Comparison of ENCODE assay signal across 26 cellular contexts in the genomic region with DNA sequence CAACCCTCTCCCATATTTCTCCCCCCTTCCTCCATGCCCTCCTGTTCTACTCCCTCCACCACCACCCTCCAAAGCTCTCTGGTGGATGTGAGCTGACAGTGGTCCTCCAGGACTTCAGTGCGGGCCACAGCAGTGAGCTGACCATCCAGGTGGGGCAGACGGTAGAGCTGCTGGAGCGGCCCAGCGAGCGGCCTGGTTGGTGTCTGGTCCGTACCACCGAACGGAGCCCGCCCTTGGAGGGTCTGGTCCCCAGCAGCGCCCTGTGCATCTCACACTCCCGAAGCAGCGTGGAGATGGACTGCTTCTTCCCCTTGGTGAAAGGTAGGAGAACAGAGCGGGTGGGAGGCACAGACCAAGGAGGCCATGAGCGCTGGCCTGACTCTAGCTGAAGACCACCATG.
"Had no signal": no experiment of that assay in that cellular context is flagged by ENCODE, and none has a peak within 500 bp of the region (broad histone marks: within the 10 kb centered on the region; RNA-seq: fewer than 3 reads in every experiment).

No MANE protein-coding gene starts in this region.

- ATAC-seq: activated CD4-positive, alpha-beta T cell treated with anti-CD3 and anti-CD28 coated beads for 36 hours; activated CD8-positive, alpha-beta memory T cell treated with anti-CD3 and anti-CD28 coated beads, Interleukin-2, amount 10 ng/mL, durations not matched to agents 7 days and 5 days; activated CD8-positive, alpha-beta T cell treated with anti-CD3 and anti-CD28 coated beads, Interleukin-2, amount 10 ng/mL, durations not matched to agents 7 days and 5 days; activated naive CD4-positive, alpha-beta T cell treated with anti-CD3 and anti-CD28 coated beads, Interleukin-2, amount 50 U/mL, for 72 hours; gastroesophageal sphincter; T-helper 17 cell had no signal

- DNase-seq: activated CD4-positive, alpha-beta memory T cell treated with anti-CD3 and anti-CD28 coated beads for 36 hours; activated CD4-positive, alpha-beta T cell treated with anti-CD3 and anti-CD28 coated beads for 36 hours; activated CD4-positive, alpha-beta T cell treated with anti-CD3 and anti-CD28 coated beads, Interleukin-2, amount 10 ng/mL, durations not matched to agents 24 days and 14 days; activated CD4-positive, CD25-positive, alpha-beta regulatory T cell; activated CD4-positive, CD25-positive, alpha-beta regulatory T cell treated with anti-CD3 and anti-CD28 coated beads, Interleukin-2, amount 50 U/mL, for 72 hours; activated CD8-positive, alpha-beta memory T cell treated with anti-CD3 and anti-CD28 coated beads, Interleukin-2, amount 10 ng/mL, durations not matched to agents 7 days and 5 days; activated CD8-positive, alpha-beta memory T cell treated with anti-CD3 and anti-CD28 coated beads, Interleukin-2, amount 50 U/mL, for 4 hours; activated CD8-positive, alpha-beta T cell treated with anti-CD3 and anti-CD28 coated beads, Interleukin-2, amount 10 ng/mL, durations not matched to agents 7 days and 5 days; activated effector memory CD4-positive, alpha-beta T cell treated with anti-CD3 and anti-CD28 coated beads, Interleukin-2, amount 50 U/mL, for 16 hours; activated naive CD4-positive, alpha-beta T cell treated with anti-CD3 and anti-CD28 coated beads for 36 hours; activated naive CD8-positive, alpha-beta T cell treated with anti-CD3 and anti-CD28 coated beads, Interleukin-2, amount 10 ng/mL, durations not matched to agents 7 days and 5 days; activated T-cell treated with anti-CD3 and anti-CD28 coated beads, Interleukin-2, amount 50 U/mL, for 1 hour; activated T-cell treated with anti-CD3 and anti-CD28 coated beads, Interleukin-2, amount 50 U/mL, for 48 hours; colonic mucosa; effector CD8-positive, alpha-beta T cell; esophagus squamous epithelium; foreskin melanocyte; T-helper 1 cell; T-helper 17 cell; T1000 had no signal

- H3K27ac ChIP-seq: ascending aorta, breast epithelium, cardiac muscle cell, colonic mucosa, epithelial cell of prostate, esophagus squamous epithelium had no signal
